12 cellular contexts compared by ENCODE assay signal in genomic region chr11:12232819-12233601, GRCh38.
DNase-seq lines count a peak whose midpoint lies in the region; ATAC-seq and TF ChIP-seq lines count a peak whose summit lies in the region.
"Had no signal": no experiment of that assay in that cellular context is flagged by ENCODE, and none has a peak within 500 bp of the region (broad histone marks: within the 10 kb centered on the region; RNA-seq: fewer than 3 reads in every experiment).

No MANE protein-coding gene starts in this region.

- H3K27ac ChIP-seq in CD8-positive, alpha-beta memory T cell (ENCODE audit: low read depth, low read length), result no peak overlapping the region
- H3K27ac ChIP-seq in SK-N-SH (ENCODE audit: low read depth in 2 of 2, low read length in 1 of 2), result peak overlapping the region in 1 of 2 experiments; percentile 97; a peak in 2 of 4 replicates

- peaks cover 52% of the 10 kb centered on the region for H3F3A ChIP-seq in SK-N-SH (replicated peaks; ENCODE audit: insufficient read depth)

- H3K4me1 Mint-ChIP-seq in CD8-positive, alpha-beta memory T cell, result peaks cover 27 to 29% (median 27%) of the 10 kb centered on the region in 3 donors

- no peak for TF ChIP-seq CTCF in SK-N-SH (IDR thresholded peaks at IDR 0.05)

- CTCF ChIA-PET in CD8-positive, alpha-beta memory T cell (lab: Charles Lee), result interaction anchor here (1.0 to 1.9 kb wide), 5 partner anchors 8 to 180 kb away, joined by 3 to 9 read pairs (median 4); no protein-coding TSS in a partner anchor
- CTCF ChIA-PET in SK-N-SH (lab: Yijun Ruan, JAX), result interaction anchor here (0.9 to 4.9 kb wide), 4 partner anchors 8 to 186 kb away, joined by 3 to 48 read pairs (median 10); no protein-coding TSS in a partner anchor

- no peak overlapping the region for H3K4me3 ChIP-seq in CD8-positive, alpha-beta memory T cell (ENCODE audit: low read length)
- no peak overlapping the region for H3K4me3 ChIP-seq in SK-N-SH (ENCODE audit: low read depth in 2 of 2, low read length in 1 of 2)

- H3K27me3 ChIP-seq in CD8-positive, alpha-beta memory T cell (ENCODE audit: insufficient read depth, low read length, poor library complexity, severe bottlenecking), result no peaks in the 10 kb centered on the region
- H3K27me3 ChIP-seq in SK-N-SH (ENCODE audit: insufficient read depth), result no peaks in the 10 kb centered on the region

- no peaks in the 10 kb centered on the region for H3K9me2 ChIP-seq in SK-N-SH

- H3K9ac ChIP-seq in SK-N-SH, result peak overlapping the region; percentile 69

- no peak overlapping the region for H3K4me3 Mint-ChIP-seq in CD8-positive, alpha-beta memory T cell

- peaks cover 7 to 59% (median 35%) of the 10 kb centered on the region in 3 donors for H3K36me3 Mint-ChIP-seq in CD8-positive, alpha-beta memory T cell

- ATAC-seq in sciatic nerve (peak; percentile 25), HG03439 (IDR thresholded peaks at IDR 0.05; ENCODE audit: unreplicated experiment) (no peak), HG03108 (IDR thresholded peaks at IDR 0.05; ENCODE audit: unreplicated experiment) (no peak)

- intact Hi-C loops in sciatic nerve (cut with DNase I), result loop anchor here (10.0 kb wide), 1 partner anchor 138 kb away; no protein-coding TSS in a partner anchor

- H3K9me3 ChIP-seq in CD8-positive, alpha-beta memory T cell (ENCODE audit: low read length), result no peaks in the 10 kb centered on the region
- no peaks in the 10 kb centered on the region for H3K9me3 ChIP-seq in SK-N-SH

- POLR2A ChIA-PET in CD8-positive, alpha-beta memory T cell (lab: Charles Lee), result no interaction called here
- POLR2A ChIA-PET in SK-N-SH (lab: Yijun Ruan, JAX), result no interaction called here

- peaks cover 26% of the 10 kb centered on the region for H3K79me2 ChIP-seq in SK-N-SH (ENCODE audit: insufficient read depth)

- H3K4me1 ChIP-seq in CD8-positive, alpha-beta memory T cell (ENCODE audit: insufficient read depth, low read length), result peaks cover 16% of the 10 kb centered on the region
- peaks cover 0 to 23% of the 10 kb centered on the region in 2 experiments; a peak in 3 of 4 replicates for H3K4me1 ChIP-seq in SK-N-SH (ENCODE audit: control insufficient read depth in 1 of 2, insufficient read depth in 2 of 2, low read depth in 1 of 2, low read length in 1 of 2)

- no peak overlapping the region for H2AFZ ChIP-seq in SK-N-SH (ENCODE audit: low read depth)

- no peaks in the 10 kb centered on the region for H4K20me1 ChIP-seq in SK-N-SH (ENCODE audit: insufficient read depth)

- no peak for DNase-seq in CD8-positive, alpha-beta memory T cell
- DNase-seq in SK-N-SH (no peak), fibroblast of gingiva (ENCODE audit: low read depth) (peak; percentile 50), sciatic nerve (ENCODE audit: low spot score) (no peak), NCI-H82 treated with DMSO at 0.1 percent for 48 hours (lab: John Stamatoyannopoulos, UW; ENCODE audit: unreplicated experiment) (no peak), NCI-H187 (lab: John Stamatoyannopoulos, UW) (no peak)
- DNase-seq: DMS153, erythroblast, NCI-H1417 treated with DMSO at 0.1 percent for 48 hours, SHP77 had no signal

- H3K27ac Mint-ChIP-seq in CD8-positive, alpha-beta memory T cell, result peak overlapping the region; percentile 34 to 97 (median 76)

- no peak for TF ChIP-seq RAD21 in SK-N-SH (IDR thresholded peaks at IDR 0.05; ENCODE audit: low read length)

- TF ChIP-seq EP300 in SK-N-SH (IDR thresholded peaks at IDR 0.05; ENCODE audit: borderline replicate concordance in 1 of 2, low read depth in 1 of 2, low read length in 1 of 2), result peak in 1 of 2 experiments; percentile 92; a peak in 2 of 4 replicates

- peaks cover 4% of the 10 kb centered on the region for H3K36me3 ChIP-seq in CD8-positive, alpha-beta memory T cell (ENCODE audit: insufficient read depth, low read length)
- peaks cover 36 to 67% of the 10 kb centered on the region in 2 experiments for H3K36me3 ChIP-seq in SK-N-SH (replicated peaks in 1 of 2; ENCODE audit: control insufficient read depth in 1 of 2, insufficient read depth in 2 of 2, low read length in 1 of 2)

- 49% methylated on average over 4 of the region's 4 CpGs for WGBS in SK-N-SH (ENCODE audit: low lambda C conversion rate)

- 0 out of 2 replicates have a peak overlapping the region, but pooled peaks have one; percentile 23 for H3K4me2 ChIP-seq in SK-N-SH

- H3K27me3 Mint-ChIP-seq in CD8-positive, alpha-beta memory T cell, result no peaks in the 10 kb centered on the region

- H3K9me3 Mint-ChIP-seq in CD8-positive, alpha-beta memory T cell, result no peaks in the 10 kb centered on the region

TF ChIP-seq in SK-N-SH, 30 proteins besides CTCF, POLR2A, EP300 and RAD21 (continues in another document):
- TF ChIP-seq EZH2phosphoT487 (IDR thresholded peaks at IDR 0.05; ENCODE audit: borderline replicate concordance, low read depth), result no peak
- peak; percentile 49; the same call in 1 of the 2 replicates for TF ChIP-seq RXRA (IDR thresholded peaks at IDR 0.05; ENCODE audit: borderline replicate concordance, low read depth)
- TF ChIP-seq CHD2 (IDR thresholded peaks at IDR 0.05; ENCODE audit: low read length, partially characterized antibody), result no peak
- peak; percentile 91 for TF ChIP-seq TCF12 (IDR thresholded peaks at IDR 0.05)
- no peak for TF ChIP-seq GATA2 (CRISPR knock-in tag; IDR thresholded peaks at IDR 0.05)
- TF ChIP-seq TAF1 (IDR thresholded peaks at IDR 0.05; ENCODE audit: borderline replicate concordance, low read depth, low read length), result no peak
- no peak for TF ChIP-seq SIN3A (IDR thresholded peaks at IDR 0.05; ENCODE audit: borderline replicate concordance, low read depth, low read length)
- TF ChIP-seq MEF2A (IDR thresholded peaks at IDR 0.05; ENCODE audit: borderline replicate concordance, low read depth), result no peak
- peak; percentile 80 for TF ChIP-seq JUND (IDR thresholded peaks at IDR 0.05)
- TF ChIP-seq FOXJ3 (CRISPR knock-in tag; IDR thresholded peaks at IDR 0.05), result no peak
- TF ChIP-seq NFIC (IDR thresholded peaks at IDR 0.05; ENCODE audit: borderline replicate concordance), result peak; percentile 83
- TF ChIP-seq NRF1 (IDR thresholded peaks at IDR 0.05; ENCODE audit: low read depth, low read length), result no peak
- TF ChIP-seq TEAD4 (IDR thresholded peaks at IDR 0.05; ENCODE audit: borderline replicate concordance, insufficient read depth), result peak; percentile 94
- peak; percentile 88 for TF ChIP-seq PBX3 (IDR thresholded peaks at IDR 0.05)
- TF ChIP-seq IRF3 (IDR thresholded peaks at IDR 0.05; ENCODE audit: low read depth, low read length), result no peak
- TF ChIP-seq ELF1 (IDR thresholded peaks at IDR 0.05), result no peak
- peak; percentile 90 for TF ChIP-seq FOSL2 (IDR thresholded peaks at IDR 0.05; ENCODE audit: borderline replicate concordance, low read depth)
- TF ChIP-seq GABPA (IDR thresholded peaks at IDR 0.05; ENCODE audit: low read depth), result no peak
- no peak for TF ChIP-seq MXI1 (IDR thresholded peaks at IDR 0.05; ENCODE audit: low read depth, low read length)
- TF ChIP-seq, protein P1, sequence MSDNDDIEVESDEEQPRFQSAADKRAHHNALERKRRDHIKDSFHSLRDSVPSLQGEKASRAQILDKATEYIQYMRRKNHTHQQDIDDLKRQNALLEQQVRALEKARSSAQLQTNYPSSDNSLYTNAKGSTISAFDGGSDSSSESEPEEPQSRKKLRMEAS (IDR thresholded peaks at IDR 0.05; ENCODE audit: low read depth), result peak; percentile 76
- TF ChIP-seq FOXM1 (IDR thresholded peaks at IDR 0.05; ENCODE audit: low read depth), result peak; percentile 74; the same call in 1 of the 2 replicates
- TF ChIP-seq, protein P2, sequence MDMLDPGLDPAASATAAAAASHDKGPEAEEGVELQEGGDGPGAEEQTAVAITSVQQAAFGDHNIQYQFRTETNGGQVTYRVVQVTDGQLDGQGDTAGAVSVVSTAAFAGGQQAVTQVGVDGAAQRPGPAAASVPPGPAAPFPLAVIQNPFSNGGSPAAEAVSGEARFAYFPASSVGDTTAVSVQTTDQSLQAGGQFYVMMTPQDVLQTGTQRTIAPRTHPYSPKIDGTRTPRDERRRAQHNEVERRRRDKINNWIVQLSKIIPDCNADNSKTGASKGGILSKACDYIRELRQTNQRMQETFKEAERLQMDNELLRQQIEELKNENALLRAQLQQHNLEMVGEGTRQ (IDR thresholded peaks at IDR 0.05; ENCODE audit: borderline replicate concordance, low read depth, low read length), result no peak
- TF ChIP-seq POLR2AphosphoS5 (IDR thresholded peaks at IDR 0.05; ENCODE audit: low read depth, low read length), result peak; percentile 41; the same call in 1 of the 2 replicates
- no peak for TF ChIP-seq RFX5 (IDR thresholded peaks at IDR 0.05; ENCODE audit: low read length)
- TF ChIP-seq RCOR1 (IDR thresholded peaks at IDR 0.05; ENCODE audit: low read length), result no peak
